Comparison of ENCODE assay signal across 18 cellular contexts in the genomic region with DNA sequence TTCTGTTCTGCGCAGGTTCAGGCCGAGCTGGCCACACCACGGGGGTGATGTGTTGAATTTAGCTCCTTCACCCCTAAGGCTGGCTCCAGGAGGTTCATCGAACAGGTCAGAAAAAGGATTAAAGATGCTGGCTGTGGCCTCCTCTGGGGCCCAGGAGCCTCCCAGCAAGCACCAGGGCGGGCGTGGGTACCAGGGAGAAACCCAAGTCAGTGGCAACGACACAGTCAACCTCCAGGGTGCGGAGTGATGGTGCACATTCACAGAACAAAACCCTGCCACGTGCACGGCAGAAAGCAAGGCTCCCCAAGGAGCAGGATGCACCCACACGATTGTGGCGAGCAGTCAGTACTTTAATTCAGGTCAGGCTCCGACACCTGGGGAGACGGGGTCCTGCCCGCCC. TPM values are rescaled to one million over a fixed set of nuclear protein-coding genes. Genes with fewer than 3 reads are reported as not detected.
DNase-seq lines count a peak whose midpoint lies in the region; ATAC-seq and TF ChIP-seq lines count a peak whose summit lies in the region.
"Had no signal": no experiment of that assay in that cellular context is flagged by ENCODE, and none has a peak within 500 bp of the region (broad histone marks: within the 10 kb centered on the region; RNA-seq: fewer than 3 reads in every experiment).

No MANE protein-coding gene starts in this region.

- no peaks in the 10 kb centered on the region for H3K27me3 Mint-ChIP-seq in activated CD8-positive, alpha-beta T cell treated with anti-CD3 and anti-CD28 coated beads for 36 hours
- H3K27me3 Mint-ChIP-seq: B cell had no signal

- DNase-seq in AG20443 (ENCODE audit: low spot score) (peak; percentile 4), RWPE1 (ENCODE audit: low spot score) (no peak), head of caudate nucleus (peak; percentile 35 to 92 (median 72)), putamen (ENCODE audit: low spot score) (peak; percentile 50), globus pallidus (ENCODE audit: low spot score) (no peak), COLO829 (ENCODE audit: low spot score) (no peak)
- DNase-seq in activated CD8-positive, alpha-beta T cell treated with anti-CD3 and anti-CD28 coated beads for 36 hours: no peak
- DNase-seq: CD8-positive, alpha-beta T cell; COR-L47; HFFc6 had no signal

- H3K9me3 Mint-ChIP-seq in activated CD8-positive, alpha-beta T cell treated with anti-CD3 and anti-CD28 coated beads for 36 hours: no peaks in the 10 kb centered on the region
- H3K9me3 Mint-ChIP-seq: CD8-positive, alpha-beta T cell; GM23338; HFFc6 had no signal

- POLR2A ChIA-PET in RWPE1 (lab: Yijun Ruan, JAX; ENCODE audit: low non-redundant PET): no interaction called here
- POLR2A ChIA-PET in activated CD8-positive, alpha-beta T cell treated with anti-CD3 and anti-CD28 coated beads for 36 hours (lab: Charles Lee): interaction anchor here (0.9 kb wide), 1 partner anchor 11 kb away, joined by 3 read pairs; the partner anchor contains the start of gene C11orf24

- H3K4me3 Mint-ChIP-seq in activated CD8-positive, alpha-beta T cell treated with anti-CD3 and anti-CD28 coated beads for 36 hours: no peak overlapping the region
- H3K4me3 Mint-ChIP-seq: B cell; CD8-positive, alpha-beta T cell; GM23338; HFFc6 had no signal

- H3K4me1 Mint-ChIP-seq in activated CD8-positive, alpha-beta T cell treated with anti-CD3 and anti-CD28 coated beads for 36 hours (ENCODE audit: low read depth): peaks cover 3% of the 10 kb centered on the region

- H3K27ac ChIP-seq in RWPE1: peak overlapping the region; percentile 15
- H3K27ac ChIP-seq: 22Rv1; A549; BLaER1 treated with 17β-estradiol and CSF1 and Interleukin-3, amounts not matched to agents 10 nM and 100 nM; HL-60; KMS-11 had no signal

- H3K36me3 Mint-ChIP-seq in activated CD8-positive, alpha-beta T cell treated with anti-CD3 and anti-CD28 coated beads for 36 hours (ENCODE audit: low read depth): peaks cover 19% of the 10 kb centered on the region

- no peak for TF ChIP-seq CTCF in RWPE1 (conservative IDR thresholded peaks at IDR 0.05; ENCODE audit: low read depth)
- no peak for TF ChIP-seq CTCF in activated CD8-positive, alpha-beta T cell treated with anti-CD3 and anti-CD28 coated beads for 36 hours (IDR thresholded peaks at IDR 0.05)

- ATAC-seq in activated CD8-positive, alpha-beta T cell treated with anti-CD3 and anti-CD28 coated beads for 36 hours: no peak
- ATAC-seq: A549; CD8-positive, alpha-beta T cell; GM23338; HCT116 had no signal

- CTCF ChIA-PET in RWPE1 (lab: Yijun Ruan, JAX): interaction anchor here (0.6 kb wide), 1 partner anchor 17 kb away, joined by 3 read pairs; no protein-coding TSS in a partner anchor
- CTCF ChIA-PET in activated CD8-positive, alpha-beta T cell treated with anti-CD3 and anti-CD28 coated beads for 36 hours (lab: Charles Lee): interaction anchor here (1.4 to 11.6 kb wide), 2 partner anchors 37 to 83 kb away, joined by 3 to 224 read pairs; no protein-coding TSS in a partner anchor

- no peak overlapping the region for H3K27ac Mint-ChIP-seq in activated CD8-positive, alpha-beta T cell treated with anti-CD3 and anti-CD28 coated beads for 36 hours
- H3K27ac Mint-ChIP-seq: GM23338 had no signal

- intact Hi-C loops in head of caudate nucleus (cut with DNase I): loop anchor here (10.0 kb wide), 1 partner anchor 184 kb away; no protein-coding TSS in a partner anchor
- intact Hi-C loops in activated CD8-positive, alpha-beta T cell treated with anti-CD3 and anti-CD28 coated beads for 36 hours (cut with micrococcal nuclease): no loop called here

RNA-seq across cellular contexts. Expression of gene C11orf24, which starts 10.8 kb away (rescaled TPM):
- 10 to 100 TPM; 38.0 to 40.7 TPM for total RNA-seq in activated CD8-positive, alpha-beta T cell treated with anti-CD3 and anti-CD28 coated beads for 36 hours

RNA-seq across cellular contexts. Expression of gene KMT5B, which starts 47.9 kb away (rescaled TPM):
- total RNA-seq in activated CD8-positive, alpha-beta T cell treated with anti-CD3 and anti-CD28 coated beads for 36 hours: 10 to 100 TPM; 16.9 to 17.9 TPM

RNA-seq across cellular contexts. Expression of gene LRP5, which starts 51.4 kb away (rescaled TPM):
- 10 to 100 TPM; 10.5 to 15.3 TPM for total RNA-seq in activated CD8-positive, alpha-beta T cell treated with anti-CD3 and anti-CD28 coated beads for 36 hours

Comparison
In these comparisons a context has a peak if more than half of its experiments do, and no peak if none do; other contexts are left out.
1. DNase-seq: peak in AG20443 (single experiment), head of caudate nucleus (42 of 42) and putamen (single experiment); none in RWPE1 (single experiment), activated CD8-positive, alpha-beta T cell treated with anti-CD3 and anti-CD28 coated beads for 36 hours (single experiment), globus pallidus (single experiment) and COLO829 (single experiment).